8 cellular contexts compared by ENCODE assay signal in genomic region chr2:101012706-101013181, GRCh38. TPM values are rescaled to one million over a fixed set of nuclear protein-coding genes. Genes with fewer than 3 reads are reported as not detected.
DNase-seq lines count a peak whose midpoint lies in the region; ATAC-seq and TF ChIP-seq lines count a peak whose summit lies in the region.

No MANE protein-coding gene starts in this region.

- no peaks in the 10 kb centered on the region for H3K9me3 Mint-ChIP-seq in activated CD8-positive, alpha-beta memory T cell treated with anti-CD3 and anti-CD28 coated beads, Interleukin-2, amount 10 ng/mL, durations not matched to agents 7 days and 5 days (ENCODE audit: low read depth)

- no peak overlapping the region for H3K4me3 Mint-ChIP-seq in activated CD8-positive, alpha-beta memory T cell treated with anti-CD3 and anti-CD28 coated beads, Interleukin-2, amount 10 ng/mL, durations not matched to agents 7 days and 5 days

- no peak overlapping the region for H3K4me3 ChIP-seq in WI38 (ENCODE audit: low read depth, low read length)
- H3K4me3 ChIP-seq in fibroblast of mammary gland (ENCODE audit: control insufficient read depth, low read depth, low read length), result no peak overlapping the region

- H3K27ac Mint-ChIP-seq in activated CD8-positive, alpha-beta memory T cell treated with anti-CD3 and anti-CD28 coated beads, Interleukin-2, amount 10 ng/mL, durations not matched to agents 7 days and 5 days, result no peak overlapping the region

- CTCF ChIA-PET in activated CD8-positive, alpha-beta memory T cell treated with anti-CD3 and anti-CD28 coated beads, Interleukin-2, amount 10 ng/mL, durations not matched to agents 7 days and 5 days (lab: Charles Lee), result interaction anchor here (0.7 to 3.0 kb wide), 18 partner anchors 9 to 406 kb away, joined by 3 to 24 read pairs (median 4); partner anchors contain the start of genes CNOT11, RPL31 and TBC1D8

- peaks cover 43% of the 10 kb centered on the region for H3K36me3 Mint-ChIP-seq in activated CD8-positive, alpha-beta memory T cell treated with anti-CD3 and anti-CD28 coated beads, Interleukin-2, amount 10 ng/mL, durations not matched to agents 7 days and 5 days

- TF ChIP-seq CTCF in WI38 (IDR thresholded peaks at IDR 0.05; ENCODE audit: low read depth, low read length), result peak; percentile 48
- peak; percentile 80 for TF ChIP-seq CTCF in fibroblast of mammary gland (conservative IDR thresholded peaks at IDR 0.05; ENCODE audit: control insufficient read depth, insufficient read depth, low read depth, low read length)
- TF ChIP-seq CTCF in omental fat pad (IDR thresholded peaks at IDR 0.05), result peak in 2 of 3 donors; percentile 17 to 34

- no peak for ATAC-seq in activated CD8-positive, alpha-beta memory T cell treated with anti-CD3 and anti-CD28 coated beads, Interleukin-2, amount 10 ng/mL, durations not matched to agents 7 days and 5 days
- no peak for ATAC-seq in omental fat pad (ENCODE audit: low FRiP score)

- DNase-seq in activated CD8-positive, alpha-beta memory T cell treated with anti-CD3 and anti-CD28 coated beads, Interleukin-2, amount 50 U/mL, for 48 hours, result peak; percentile 52
- DNase-seq in activated CD8-positive, alpha-beta memory T cell treated with anti-CD3 and anti-CD28 coated beads, Interleukin-2, amount 10 ng/mL, durations not matched to agents 7 days and 5 days, result no peak
- DNase-seq in LHCN-M2 (ENCODE audit: low read depth) (peak; percentile 39), fibroblast of mammary gland (ENCODE audit: low read depth) (peak; percentile 57), omental fat pad (ENCODE audit: low spot score) (no peak)
- no peak for DNase-seq in activated effector memory CD4-positive, alpha-beta T cell treated with anti-CD3 and anti-CD28 coated beads, Interleukin-2, amount 50 U/mL, for 16 hours
- no peak for DNase-seq in activated effector memory CD4-positive, alpha-beta T cell treated with Interleukin-2 at 50 U/mL for 16 hours

- H3K27me3 Mint-ChIP-seq in activated CD8-positive, alpha-beta memory T cell treated with anti-CD3 and anti-CD28 coated beads, Interleukin-2, amount 10 ng/mL, durations not matched to agents 7 days and 5 days, result no peaks in the 10 kb centered on the region

- peaks cover 29% of the 10 kb centered on the region for H3K4me1 Mint-ChIP-seq in activated CD8-positive, alpha-beta memory T cell treated with anti-CD3 and anti-CD28 coated beads, Interleukin-2, amount 10 ng/mL, durations not matched to agents 7 days and 5 days

RNA-seq across cellular contexts. Expression of gene RPL31, which starts 10.7 kb away (rescaled TPM):
- total RNA-seq in activated CD8-positive, alpha-beta memory T cell treated with anti-CD3 and anti-CD28 coated beads, Interleukin-2, amount 10 ng/mL, durations not matched to agents 7 days and 5 days, result 1,000 to 10,000 TPM; 1,012 to 1,324 TPM
- total RNA-seq in LHCN-M2 (2014; rRNA removed) (466 and 736 TPM in 2 replicates), omental fat pad (1,000 to 10,000 TPM; 1,177 to 1,447 (median 1,367) TPM)
- polyA plus RNA-seq in LHCN-M2 (2012), result 2,800 TPM

Comparison
In these comparisons a context has a peak if more than half of its experiments do, and no peak if none do; other contexts are left out.
1. DNase-seq: peak in activated CD8-positive, alpha-beta memory T cell treated with anti-CD3 and anti-CD28 coated beads, Interleukin-2, amount 50 U/mL, for 48 hours (single experiment), LHCN-M2 (single experiment) and fibroblast of mammary gland (single experiment); none in activated CD8-positive, alpha-beta memory T cell treated with anti-CD3 and anti-CD28 coated beads, Interleukin-2, amount 10 ng/mL, durations not matched to agents 7 days and 5 days (single experiment), omental fat pad (single experiment), activated effector memory CD4-positive, alpha-beta T cell treated with anti-CD3 and anti-CD28 coated beads, Interleukin-2, amount 50 U/mL, for 16 hours (single experiment) and activated effector memory CD4-positive, alpha-beta T cell treated with Interleukin-2 at 50 U/mL for 16 hours (single experiment).
2. CTCF ChIP-seq: peak in every context shown above with its lines; median percentile 80 in fibroblast of mammary gland; 48 in WI38; 26 in omental fat pad.